22 cellular contexts compared by ENCODE assay signal in genomic region chr4:1462009-1462767, GRCh38. TPM values are rescaled to one million over a fixed set of nuclear protein-coding genes. Genes with fewer than 3 reads are reported as not detected.
DNase-seq lines count a peak whose midpoint lies in the region; ATAC-seq, FAIRE-seq and TF ChIP-seq lines count a peak whose summit lies in the region.
"Had no signal": no experiment of that assay in that cellular context is flagged by ENCODE, and none has a peak within 500 bp of the region (broad histone marks: within the 10 kb centered on the region; RNA-seq: fewer than 3 reads in every experiment).

No MANE protein-coding gene starts in this region.

- peaks cover 2% of the 10 kb centered on the region; the same call in 1 of the 2 replicates for H3K23me2 ChIP-seq in H1 (ENCODE audit: low read depth, low read length)

- no peak for ATAC-seq in activated naive CD4-positive, alpha-beta T cell treated with anti-CD3 and anti-CD28 coated beads, Interleukin-2, amount 50 U/mL, for 72 hours
- no peak for ATAC-seq in HG03139 (IDR thresholded peaks at IDR 0.05; ENCODE audit: unreplicated experiment)
- ATAC-seq: PC-3 had no signal

- H3K56ac ChIP-seq in H1 (replicated peaks; ENCODE audit: insufficient read length, low read depth, low read length), result no peak overlapping the region

- H2BK20ac ChIP-seq in H1 (ENCODE audit: low read length), result 0 out of 2 replicates have a peak overlapping the region, but pooled peaks have one; percentile 48

- TF ChIP-seq EP300 in H1 (IDR thresholded peaks at IDR 0.05; ENCODE audit: borderline replicate concordance in 1 of 2, low read depth in 2 of 2, low read length in 2 of 2), result no peak

- CTCF ChIA-PET in activated naive CD4-positive, alpha-beta T cell treated with anti-CD3 and anti-CD28 coated beads, Interleukin-2, amount 10 ng/mL, durations not matched to agents 7 days and 5 days (lab: Charles Lee), result no interaction called here
- CTCF ChIA-PET in H1 (lab: Charles Lee; ENCODE audit: partially characterized antibody), result interaction anchor here (1.0 kb wide), 1 partner anchor 46 kb away, joined by 3 read pairs; no protein-coding TSS in a partner anchor

- H3K27ac ChIP-seq in H1 (ENCODE audit: low read depth, low read length), result no peak overlapping the region
- H3K27ac ChIP-seq: C4-2B, RWPE1, SJSA1 had no signal

- no peak overlapping the region for H2BK120ac ChIP-seq in H1 (replicated peaks; ENCODE audit: low read depth, low read length)

- H3K4me1 Mint-ChIP-seq in activated naive CD4-positive, alpha-beta T cell treated with anti-CD3 and anti-CD28 coated beads, Interleukin-2, amount 10 ng/mL, durations not matched to agents 7 days and 5 days, result no peaks in the 10 kb centered on the region
- H3K4me1 Mint-ChIP-seq in type B pancreatic cell (ENCODE audit: unreplicated experiment) (peaks cover 16% of the 10 kb centered on the region), nephron progenitor cell (peaks cover 25% of the 10 kb centered on the region)

- no peak for TF ChIP-seq RAD21 in H1 (IDR thresholded peaks at IDR 0.05 in 1 of 2, conservative IDR thresholded peaks at IDR 0.05 in 1 of 2; ENCODE audit: low read depth in 2 of 2, low read length in 2 of 2)

- POLR2A ChIA-PET in H1 (lab: Charles Lee; ENCODE audit: partially characterized antibody), result no interaction called here

- no peak for TF ChIP-seq POLR2A in H1 (IDR thresholded peaks at IDR 0.05; ENCODE audit: control extremely low read depth in 1 of 2, low read depth in 2 of 2, low read length in 2 of 2)

- H4K91ac ChIP-seq in H1 (replicated peaks; ENCODE audit: insufficient read length, low read length), result no peak overlapping the region

- H3K9ac ChIP-seq in H1 (replicated peaks in 1 of 4; ENCODE audit: extremely low read depth in 1 of 4, low read depth in 3 of 4, low read length in 3 of 4), result no peak overlapping the region

- peak overlapping the region; percentile 52 for H3K27ac Mint-ChIP-seq in activated naive CD4-positive, alpha-beta T cell treated with anti-CD3 and anti-CD28 coated beads, Interleukin-2, amount 10 ng/mL, durations not matched to agents 7 days and 5 days
- H3K27ac Mint-ChIP-seq in activated naive CD4-positive, alpha-beta T cell treated with anti-CD3 and anti-CD28 coated beads, Interleukin-2, amount 50 U/mL, for 72 hours, result no peak overlapping the region
- no peak overlapping the region for H3K27ac Mint-ChIP-seq in type B pancreatic cell
- H3K27ac Mint-ChIP-seq in nephron progenitor cell, result no peak overlapping the region

- no peak for DNase-seq in activated naive CD4-positive, alpha-beta T cell treated with anti-CD3 and anti-CD28 coated beads, Interleukin-2, amount 10 ng/mL, durations not matched to agents 7 days and 5 days
- DNase-seq in activated naive CD4-positive, alpha-beta T cell treated with anti-CD3 and anti-CD28 coated beads, Interleukin-2, amount 50 U/mL, for 72 hours (ENCODE audit: low spot score in 2 of 2), result no peak
- no peak for DNase-seq in H1 (ENCODE audit: low read depth in 1 of 2, low spot score in 2 of 2)
- DNase-seq in mesenteric fat pad (ENCODE audit: low spot score), result peak; percentile 86
- DNase-seq in type B pancreatic cell (ENCODE audit: extremely low spot score, unreplicated experiment), result peak; percentile 67
- no peak for DNase-seq in NCI-H510A treated with DMSO at 0.1 percent for 48 hours (lab: John Stamatoyannopoulos, UW)
- DNase-seq in nephron progenitor cell, result no peak
- DNase-seq: GF-D8, HCEC 1CT, KBM-7, NCI-H1436 treated with DMSO at 0.1 percent for 48 hours, NCI-H2081, NCI-H82 had no signal

- no peak for FAIRE-seq in H1 (lab: Jason Lieb, UNC)
- FAIRE-seq: A204.1, GM19239 had no signal

- H3K4me3 Mint-ChIP-seq in activated naive CD4-positive, alpha-beta T cell treated with anti-CD3 and anti-CD28 coated beads, Interleukin-2, amount 10 ng/mL, durations not matched to agents 7 days and 5 days, result no peak overlapping the region
- no peak overlapping the region for H3K4me3 Mint-ChIP-seq in type B pancreatic cell
- no peak overlapping the region for H3K4me3 Mint-ChIP-seq in nephron progenitor cell

- H3K18ac ChIP-seq in H1 (ENCODE audit: extremely low read depth, low read length), result peak overlapping the region; percentile 71; the same call in 1 of the 2 replicates

- peaks cover 29% of the 10 kb centered on the region for H3K27me3 Mint-ChIP-seq in activated naive CD4-positive, alpha-beta T cell treated with anti-CD3 and anti-CD28 coated beads, Interleukin-2, amount 10 ng/mL, durations not matched to agents 7 days and 5 days
- H3K27me3 Mint-ChIP-seq in type B pancreatic cell (peaks cover 41% of the 10 kb centered on the region), nephron progenitor cell (ENCODE audit: low read depth, poor library complexity) (peaks cover 61% of the 10 kb centered on the region)

- no peak overlapping the region for H4K5ac ChIP-seq in H1 (ENCODE audit: insufficient read length, low read depth, low read length)

- H2BK15ac ChIP-seq in H1 (ENCODE audit: low read length), result peak overlapping the region; percentile 40; the same call in 1 of the 2 replicates

- H3K79me2 ChIP-seq in H1 (ENCODE audit: control insufficient read depth in 1 of 2, insufficient read depth in 2 of 2, low read length in 2 of 2), result no peaks in the 10 kb centered on the region

- no peak overlapping the region for H3K23ac ChIP-seq in H1 (ENCODE audit: insufficient read length)

- H3K4me2 ChIP-seq in H1 (ENCODE audit: insufficient read depth in 1 of 2, low read depth in 2 of 2, low read length in 2 of 2), result no peak overlapping the region

- H3K4me3 ChIP-seq in H1 (ENCODE audit: extremely low read depth in 1 of 4, insufficient read depth in 2 of 4, low read depth in 3 of 4, low read length in 4 of 4), result no peak overlapping the region
- H3K4me3 ChIP-seq: SJSA1 had no signal

- peaks cover 0 to 7% (median 0%) of the 10 kb centered on the region in 4 experiments; a peak in 2 of 7 replicates for H3K27me3 ChIP-seq in H1 (replicated peaks in 1 of 4; ENCODE audit: control insufficient read depth in 3 of 4, extremely low read depth in 1 of 4, insufficient read depth in 3 of 4, low read length in 3 of 4)

- H3K4me1 ChIP-seq in H1 (replicated peaks in 1 of 4; ENCODE audit: control insufficient read depth in 3 of 4, insufficient read depth in 4 of 4, low read length in 3 of 4), result peaks cover 0 to 20% (median 13%) of the 10 kb centered on the region in 4 experiments; a peak in 6 of 7 replicates
- H3K4me1 ChIP-seq: SJSA1 had no signal

- H3K36me3 Mint-ChIP-seq in activated naive CD4-positive, alpha-beta T cell treated with anti-CD3 and anti-CD28 coated beads, Interleukin-2, amount 10 ng/mL, durations not matched to agents 7 days and 5 days, result no peaks in the 10 kb centered on the region
- H3K36me3 Mint-ChIP-seq in activated naive CD4-positive, alpha-beta T cell treated with anti-CD3 and anti-CD28 coated beads, Interleukin-2, amount 50 U/mL, for 72 hours, result no peaks in the 10 kb centered on the region
- H3K36me3 Mint-ChIP-seq in type B pancreatic cell (no peaks in the 10 kb centered on the region), nephron progenitor cell (ENCODE audit: low read depth) (no peaks in the 10 kb centered on the region)

- H3K9me3 ChIP-seq in H1 (ENCODE audit: insufficient read depth in 2 of 2, low read depth in 1 of 2, low read length in 1 of 2), result no peaks in the 10 kb centered on the region
- H3K9me3 ChIP-seq: SJSA1 had no signal

- H2BK5ac ChIP-seq in H1 (ENCODE audit: low read depth, low read length), result peak overlapping the region; percentile 73; the same call in 1 of the 2 replicates

- no peak for TF ChIP-seq CTCF in H1 (IDR thresholded peaks at IDR 0.05; ENCODE audit: control extremely low read depth in 1 of 3, insufficient read depth in 1 of 3, low read depth in 1 of 3, low read length in 3 of 3)
- TF ChIP-seq CTCF in type B pancreatic cell (conservative IDR thresholded peaks at IDR 0.05), result no peak
- TF ChIP-seq CTCF in nephron progenitor cell (IDR thresholded peaks at IDR 0.05), result no peak

- H3K14ac ChIP-seq in H1 (ENCODE audit: insufficient read length), result no peak overlapping the region

- no peaks in the 10 kb centered on the region for H4K20me1 ChIP-seq in H1 (replicated peaks in 1 of 2; ENCODE audit: control insufficient read depth in 1 of 2, insufficient read depth in 2 of 2, low read length in 2 of 2)

- peak overlapping the region; percentile 88; the same call in 1 of the 2 replicates for H2AK5ac ChIP-seq in H1 (ENCODE audit: low read depth, low read length)

- no peak overlapping the region for H2AFZ ChIP-seq in H1 (ENCODE audit: low read length)

- no peak overlapping the region for H2BK12ac ChIP-seq in H1 (ENCODE audit: low read depth, low read length)

- 85% methylated on average over 29 of the region's 31 CpGs; no CpG with 5 or more reads in 1 of the 2 experiments for WGBS in H1 (ENCODE audit: extremely low coverage in 1 of 2, insufficient coverage in 1 of 2, insufficient read length in 1 of 2, insufficient replicate concordance in 2 of 2, low coverage in 1 of 2, low lambda C conversion rate in 2 of 2, missing lambda C conversion rate in 1 of 2), 2 experiments

- H3K4ac ChIP-seq in H1 (replicated peaks; ENCODE audit: insufficient read length, low read depth, low read length), result no peak overlapping the region

- no peaks in the 10 kb centered on the region for H3K79me1 ChIP-seq in H1 (ENCODE audit: low read depth, low read length)

- no peaks in the 10 kb centered on the region for H3K9me3 Mint-ChIP-seq in activated naive CD4-positive, alpha-beta T cell treated with anti-CD3 and anti-CD28 coated beads, Interleukin-2, amount 10 ng/mL, durations not matched to agents 7 days and 5 days
- H3K9me3 Mint-ChIP-seq in activated naive CD4-positive, alpha-beta T cell treated with anti-CD3 and anti-CD28 coated beads, Interleukin-2, amount 50 U/mL, for 72 hours, result peaks cover under 1% of the 10 kb centered on the region in 2 donors
- peaks cover under 1% of the 10 kb centered on the region for H3K9me3 Mint-ChIP-seq in type B pancreatic cell
- peaks cover 11% of the 10 kb centered on the region for H3K9me3 Mint-ChIP-seq in nephron progenitor cell

- peak overlapping the region; percentile 65; the same call in 1 of the 2 replicates for H4K8ac ChIP-seq in H1 (ENCODE audit: extremely low read depth, insufficient read depth, low read length)

- no peaks in the 10 kb centered on the region for H3K36me3 ChIP-seq in H1 (ENCODE audit: control insufficient read depth in 2 of 4, insufficient read depth in 4 of 4, low read length in 3 of 4)
- H3K36me3 ChIP-seq: SJSA1 had no signal

RNA-seq across cellular contexts. Expression of gene NKX1-1, which starts 55.9 kb away (rescaled TPM):
- not detected for total RNA-seq in activated naive CD4-positive, alpha-beta T cell treated with anti-CD3 and anti-CD28 coated beads, Interleukin-2, amount 50 U/mL, for 72 hours
- not detected in 2 replicates for total RNA-seq in H1 (2021; fragmentation: NEBNext Ultra II Directional; extraction: Animal tissue kit (Norgen Biotek cat#: 25700))
- not detected in 2 replicates for polyA plus RNA-seq in H1 (2011; rRNA removed)
- not detected for polyA plus RNA-seq in H1 (2011; cell fraction: cytosol; rRNA removed)
- not detected for polyA plus RNA-seq in H1 (2011; cell fraction: nucleus; rRNA removed)
- polyA plus RNA-seq in H1 (2012, experiment 1 of 2), result not detected in 4 replicates
- not detected for polyA plus RNA-seq in H1 (2012, experiment 2 of 2)
- not detected for polyA plus RNA-seq in H1 (2013, experiment 1 of 2)
- not detected for polyA plus RNA-seq in H1 (2013, experiment 2 of 2)
- polyA minus RNA-seq in H1 (2011; rRNA and poly(A)+ RNA removed), result not detected in 2 replicates
- not detected for polyA minus RNA-seq in H1 (2011; cell fraction: cytosol; rRNA and poly(A)+ RNA removed)
- polyA minus RNA-seq in H1 (2011; cell fraction: nucleus; rRNA and poly(A)+ RNA removed), result not detected
- not detected for total RNA-seq in mesenteric fat pad
- not detected in 2 replicates for total RNA-seq in type B pancreatic cell (ENCODE audit: low replicate concordance)
- total RNA-seq: Daoy, NCI-H460, PC-3, SJSA1 had no signal

Comparison
In these comparisons a context has a peak if more than half of its experiments do, and no peak if none do; other contexts are left out.
1. DNase-seq: peak in mesenteric fat pad (single experiment) and type B pancreatic cell (single experiment); none in activated naive CD4-positive, alpha-beta T cell treated with anti-CD3 and anti-CD28 coated beads, Interleukin-2, amount 10 ng/mL, durations not matched to agents 7 days and 5 days (single experiment), activated naive CD4-positive, alpha-beta T cell treated with anti-CD3 and anti-CD28 coated beads, Interleukin-2, amount 50 U/mL, for 72 hours (0 of 2), H1 (0 of 2), NCI-H510A treated with DMSO at 0.1 percent for 48 hours (single experiment) and nephron progenitor cell (single experiment).